ENCODE assay signal across 19 cellular contexts in the genomic region with DNA sequence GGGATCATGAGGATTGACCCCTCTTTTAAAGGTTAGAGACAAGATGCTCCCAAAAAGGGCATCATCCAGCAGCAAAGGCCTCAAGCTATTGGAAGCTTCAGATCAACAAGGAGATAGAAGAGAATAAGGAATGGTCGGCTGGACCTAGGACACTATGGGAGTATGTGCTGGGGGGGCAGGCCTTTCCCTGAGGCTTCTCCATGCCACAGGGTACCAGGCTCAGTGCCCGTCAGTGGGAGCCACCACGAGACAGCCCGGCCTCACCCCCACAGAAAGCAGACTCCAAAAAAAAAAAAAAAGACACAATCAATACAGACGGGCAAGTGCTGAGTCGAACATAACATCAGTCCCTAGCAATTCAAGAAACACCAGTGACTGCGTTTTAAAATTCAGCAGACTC.
"Had no signal": no experiment of that assay in that cellular context is flagged by ENCODE, and none has a peak within 500 bp of the region (broad histone marks: within the 10 kb centered on the region; RNA-seq: fewer than 3 reads in every experiment).

No MANE protein-coding gene starts in this region.

- H3K4me3 Mint-ChIP-seq: dendritic cell treated with granulocyte-macrophage colony-stimulating factor and Interleukin-4, amounts not matched to agents 40 ng/mL and 50 ng/mL, for 4 days; effector memory CD8-positive, alpha-beta T cell; natural killer cell; neural crest cell; stimulated activated effector memory CD8-positive, alpha-beta T cell treated with anti-CD3 and anti-CD28 coated beads, Interleukin-12 subunit alpha, Interleukin-12 subunit beta, amount 100 ng/mL, for 72 hours had no signal

- H3K4me1 Mint-ChIP-seq: neural crest cell; stimulated activated effector memory CD8-positive, alpha-beta T cell treated with anti-CD3 and anti-CD28 coated beads, Interleukin-12 subunit alpha, Interleukin-12 subunit beta, amount 100 ng/mL, for 72 hours had no signal

- H3K9me3 Mint-ChIP-seq: dendritic cell treated with granulocyte-macrophage colony-stimulating factor and Interleukin-4, amounts not matched to agents 40 ng/mL and 50 ng/mL, for 4 days; effector memory CD8-positive, alpha-beta T cell; natural killer cell; neural crest cell; stimulated activated effector memory CD8-positive, alpha-beta T cell treated with anti-CD3 and anti-CD28 coated beads, Interleukin-12 subunit alpha, Interleukin-12 subunit beta, amount 100 ng/mL, for 72 hours had no signal

- FAIRE-seq: colon, pancreas had no signal

- ATAC-seq: effector memory CD8-positive, alpha-beta T cell; left lobe of liver; mucosa of descending colon; natural killer cell; pancreas; stimulated activated effector memory CD8-positive, alpha-beta T cell treated with anti-CD3 and anti-CD28 coated beads, Interleukin-12 subunit alpha, Interleukin-12 subunit beta, amount 100 ng/mL, for 72 hours; stimulated activated naive CD8-positive, alpha-beta T cell treated with anti-CD3 and anti-CD28 coated beads, Interleukin-15, Interleukin-2, amounts not matched to agents 100 U/mL and 50 U/mL, for 24 hours had no signal

- H3K27ac ChIP-seq: esophagus squamous epithelium, gastroesophageal sphincter, pancreas, suprapubic skin, upper lobe of right lung had no signal

- H3K9me3 ChIP-seq: esophagus squamous epithelium, gastroesophageal sphincter, mucosa of descending colon, pancreas, suprapubic skin, tibial nerve, upper lobe of right lung had no signal

- H3K27ac Mint-ChIP-seq: dendritic cell treated with granulocyte-macrophage colony-stimulating factor and Interleukin-4, amounts not matched to agents 40 ng/mL and 50 ng/mL, for 4 days; effector memory CD8-positive, alpha-beta T cell; natural killer cell; progenitor cell of endocrine pancreas; stimulated activated effector memory CD8-positive, alpha-beta T cell treated with anti-CD3 and anti-CD28 coated beads, Interleukin-12 subunit alpha, Interleukin-12 subunit beta, amount 100 ng/mL, for 72 hours had no signal

- H3K27me3 ChIP-seq: esophagus squamous epithelium, gastroesophageal sphincter, pancreas, suprapubic skin, tibial nerve, upper lobe of right lung had no signal

- H3K36me3 Mint-ChIP-seq: natural killer cell; stimulated activated effector memory CD8-positive, alpha-beta T cell treated with anti-CD3 and anti-CD28 coated beads, Interleukin-12 subunit alpha, Interleukin-12 subunit beta, amount 100 ng/mL, for 72 hours had no signal

- H3K36me3 ChIP-seq: pancreas, suprapubic skin, upper lobe of right lung had no signal

- H3K4me3 ChIP-seq: esophagus squamous epithelium, gastroesophageal sphincter, mucosa of descending colon, pancreas, suprapubic skin, tibial nerve, upper lobe of right lung had no signal

- H3K27me3 Mint-ChIP-seq: dendritic cell treated with granulocyte-macrophage colony-stimulating factor and Interleukin-4, amounts not matched to agents 40 ng/mL and 50 ng/mL, for 4 days; effector memory CD8-positive, alpha-beta T cell; progenitor cell of endocrine pancreas had no signal

- DNase-seq: effector memory CD8-positive, alpha-beta T cell; esophagus squamous epithelium; glutamatergic neuron; mucosa of descending colon; natural killer cell; pancreas; stimulated activated CD4-positive, alpha-beta T cell treated with anti-CD3 and anti-CD28 coated beads, Interleukin-4, amount 100 ng/mL, for 1 hour; stimulated activated CD8-positive, alpha-beta memory T cell treated with anti-CD3 and anti-CD28 coated beads, Interleukin-4, amount 100 ng/mL, for 48 hours; stimulated activated naive CD8-positive, alpha-beta T cell treated with anti-CD3 and anti-CD28 coated beads, Interleukin-15, Interleukin-2, amounts not matched to agents 100 U/mL and 50 U/mL, for 24 hours; upper lobe of right lung had no signal
